22 cellular contexts compared by ENCODE assay signal in genomic region chr5:140364472-140364765, GRCh38. TPM values are rescaled to one million over a fixed set of nuclear protein-coding genes. Genes with fewer than 3 reads are reported as not detected.
DNase-seq lines count a peak whose midpoint lies in the region; ATAC-seq and TF ChIP-seq lines count a peak whose summit lies in the region.
"Had no signal": no experiment of that assay in that cellular context is flagged by ENCODE, and none has a peak within 500 bp of the region (broad histone marks: within the 10 kb centered on the region; RNA-seq: fewer than 3 reads in every experiment).

No MANE protein-coding gene starts in this region.

- peaks cover 3% of the 10 kb centered on the region for H3K4me1 Mint-ChIP-seq in chondrocyte (ENCODE audit: low read depth)
- H3K4me1 Mint-ChIP-seq in progenitor cell of endocrine pancreas (ENCODE audit: low read depth): peaks cover 4% of the 10 kb centered on the region
- H3K4me1 Mint-ChIP-seq in CD4-positive, alpha-beta memory T cell: peaks cover 2 to 6% (median 5%) of the 10 kb centered on the region in 4 donors

- POLR2A ChIA-PET in CD4-positive, alpha-beta memory T cell (lab: Charles Lee; ENCODE audit: partially characterized antibody): interaction anchor here (0.6 kb wide), 1 partner anchor 329 kb away, joined by 4 read pairs; no protein-coding TSS in a partner anchor

- H3K9me3 ChIP-seq in CD4-positive, alpha-beta memory T cell (ENCODE audit: control insufficient read depth in 1 of 2, low read length in 2 of 2): no peaks in the 10 kb centered on the region
- no peaks in the 10 kb centered on the region for H3K9me3 ChIP-seq in thyroid gland
- H3K9me3 ChIP-seq: A549, BE2C, HAP-1 had no signal

- CTCF ChIA-PET in CD4-positive, alpha-beta memory T cell (lab: Charles Lee; ENCODE audit: partially characterized antibody): interaction anchor here (1.4 to 5.3 kb wide), 10 partner anchors 8 to 358 kb away, joined by 3 to 37 read pairs (median 14); partner anchors contain the start of gene HBEGF

- H3K27ac ChIP-seq in CD4-positive, alpha-beta memory T cell (ENCODE audit: low read depth, low read length): no peak overlapping the region
- H3K27ac ChIP-seq in thyroid gland: no peak overlapping the region
- H3K27ac ChIP-seq: A549, C4-2B had no signal

- 100% methylated on average over 3 of the region's 3 CpGs for WGBS in thyroid gland, 2 donors

- H3K9me3 Mint-ChIP-seq in chondrocyte (ENCODE audit: low read depth): no peaks in the 10 kb centered on the region
- no peaks in the 10 kb centered on the region for H3K9me3 Mint-ChIP-seq in progenitor cell of endocrine pancreas (ENCODE audit: low read depth)
- no peaks in the 10 kb centered on the region for H3K9me3 Mint-ChIP-seq in CD4-positive, alpha-beta memory T cell
- H3K9me3 Mint-ChIP-seq: CD4-positive, CD25-positive, alpha-beta regulatory T cell; CD8-positive, alpha-beta memory T cell; GM23338; HFFc6 had no signal

- H3K4me1 ChIP-seq in CD4-positive, alpha-beta memory T cell (ENCODE audit: insufficient read depth, low read length): peaks cover 9% of the 10 kb centered on the region
- H3K4me1 ChIP-seq in thyroid gland: peaks cover 0 to 4% of the 10 kb centered on the region in 2 donors
- H3K4me1 ChIP-seq: A549, BE2C, HAP-1 had no signal

- H3K36me3 Mint-ChIP-seq in chondrocyte (ENCODE audit: low read depth): no peaks in the 10 kb centered on the region
- no peaks in the 10 kb centered on the region for H3K36me3 Mint-ChIP-seq in progenitor cell of endocrine pancreas (ENCODE audit: insufficient read depth)
- H3K36me3 Mint-ChIP-seq in CD4-positive, alpha-beta memory T cell: no peaks in the 10 kb centered on the region
- H3K36me3 Mint-ChIP-seq: CD4-positive, CD25-positive, alpha-beta regulatory T cell; CD8-positive, alpha-beta memory T cell had no signal

- H3K4me3 ChIP-seq in CD4-positive, alpha-beta memory T cell (ENCODE audit: low read length in 2 of 2): no peak overlapping the region
- H3K4me3 ChIP-seq in thyroid gland (replicated peaks in 1 of 3): no peak overlapping the region
- H3K4me3 ChIP-seq: A549, GM12878, HAP-1 had no signal

- no peaks in the 10 kb centered on the region for H3K27me3 ChIP-seq in CD4-positive, alpha-beta memory T cell (ENCODE audit: insufficient read depth, low read length)
- no peaks in the 10 kb centered on the region for H3K27me3 ChIP-seq in thyroid gland
- H3K27me3 ChIP-seq: BE2C had no signal

- intact Hi-C loops in cardiac septum (cut with DNase I) (no loop called here), Right ventricle myocardium superior (cut with DNase I) (no loop called here), thyroid gland (cut with DNase I) (no loop called here)
- intact Hi-C loops in CD4-positive, alpha-beta memory T cell (cut with micrococcal nuclease): loop anchor here (5.0 kb wide), 1 partner anchor 678 kb away; no protein-coding TSS in a partner anchor

- TF ChIP-seq CTCF in chondrocyte (IDR thresholded peaks at IDR 0.05): no peak
- TF ChIP-seq CTCF in progenitor cell of endocrine pancreas (IDR thresholded peaks at IDR 0.05; ENCODE audit: unreplicated experiment): no peak
- no peak for TF ChIP-seq CTCF in thyroid gland (IDR thresholded peaks at IDR 0.05)

- H3K27ac Mint-ChIP-seq in chondrocyte (ENCODE audit: unreplicated experiment) (no peak overlapping the region), progenitor cell of endocrine pancreas (no peak overlapping the region)
- H3K27ac Mint-ChIP-seq in CD4-positive, alpha-beta memory T cell: peak overlapping the region in 2 of 7 donors; percentile 13 to 37
- H3K27ac Mint-ChIP-seq: CD8-positive, alpha-beta memory T cell; GM23338; HFFc6 had no signal

- TF ChIP-seq POLR2A in thyroid gland (IDR thresholded peaks at IDR 0.05): no peak

- ATAC-seq in Right ventricle myocardium superior (ENCODE audit: poor library complexity): no peak
- ATAC-seq: GM12878 had no signal

- H3K4me3 Mint-ChIP-seq in chondrocyte (ENCODE audit: unreplicated experiment) (no peak overlapping the region), progenitor cell of endocrine pancreas (ENCODE audit: low read depth) (peak overlapping the region; percentile 11)
- peak overlapping the region in 1 of 8 donors; percentile 30 for H3K4me3 Mint-ChIP-seq in CD4-positive, alpha-beta memory T cell
- H3K4me3 Mint-ChIP-seq: HFFc6 had no signal

- H3K36me3 ChIP-seq in CD4-positive, alpha-beta memory T cell (ENCODE audit: insufficient read depth, low read length): no peaks in the 10 kb centered on the region
- H3K36me3 ChIP-seq in thyroid gland: no peaks in the 10 kb centered on the region
- H3K36me3 ChIP-seq: BE2C, HAP-1 had no signal

- DNase-seq in cardiac septum (ENCODE audit: low spot score): peak; percentile 61
- no peak for DNase-seq in Right ventricle myocardium superior
- peak; percentile 34 for DNase-seq in chondrocyte (ENCODE audit: low spot score)
- DNase-seq in progenitor cell of endocrine pancreas (ENCODE audit: low spot score, unreplicated experiment): no peak
- no peak for DNase-seq in CD4-positive, alpha-beta memory T cell
- no peak for DNase-seq in thyroid gland
- DNase-seq: 8988T; ACHN; AML-193; BE2C; CD4-positive, CD25-positive, alpha-beta regulatory T cell; CD8-positive, alpha-beta memory T cell; DMS 273 treated with DMSO at 0.1 percent for 48 hours; DMS79; EL; GDM1; HFFc6 had no signal

- H3K27me3 Mint-ChIP-seq in chondrocyte (ENCODE audit: low read depth): no peaks in the 10 kb centered on the region
- no peaks in the 10 kb centered on the region for H3K27me3 Mint-ChIP-seq in progenitor cell of endocrine pancreas
- peaks cover 0 to 2% of the 10 kb centered on the region in 2 donors for H3K27me3 Mint-ChIP-seq in CD4-positive, alpha-beta memory T cell
- H3K27me3 Mint-ChIP-seq: CD4-positive, CD25-positive, alpha-beta regulatory T cell; CD8-positive, alpha-beta memory T cell had no signal

RNA-seq across cellular contexts. Expression of gene SLC4A9, which starts 4.4 kb away (rescaled TPM):
- total RNA-seq in cardiac septum (0.19 TPM), Right ventricle myocardium superior (not detected), chondrocyte (not detected in 3 replicates), progenitor cell of endocrine pancreas (0.31 and 0.58 TPM in 2 replicates), thyroid gland (under 1 TPM in 3 of 4 donors, not detected in 1; 0.29 to 0.45 (median 0.29) TPM)
- not detected for total RNA-seq in CD4-positive, alpha-beta memory T cell
- not detected for polyA plus RNA-seq in CD4-positive, alpha-beta memory T cell
- total RNA-seq: CD4-positive, CD25-positive, alpha-beta regulatory T cell; CD8-positive, alpha-beta memory T cell; GM23338; HFFc6 had no signal
- polyA plus RNA-seq: A549; CD4-positive, CD25-positive, alpha-beta regulatory T cell; CD8-positive, alpha-beta memory T cell had no signal

RNA-seq across cellular contexts. Expression of gene HBEGF, which starts 18.0 kb away (rescaled TPM):
- total RNA-seq in cardiac septum: 73.9 TPM
- 21.7 TPM for total RNA-seq in Right ventricle myocardium superior
- 2.8 to 8.0 TPM (median 7.2 TPM) in 3 replicates for total RNA-seq in chondrocyte
- 0.84 and 1.3 TPM in 2 replicates for total RNA-seq in progenitor cell of endocrine pancreas
- under 1 TPM; 0.52 to 0.86 TPM for total RNA-seq in CD4-positive, alpha-beta memory T cell
- polyA plus RNA-seq in CD4-positive, alpha-beta memory T cell: 1 to 10 TPM; 1.2 to 2.4 TPM
- 10 to 100 TPM in 3 of 4 donors, 1 to 10 TPM in 1; 5.8 to 13.0 (median 12.6) TPM for total RNA-seq in thyroid gland
- polyA plus RNA-seq: CD4-positive, CD25-positive, alpha-beta regulatory T cell; CD8-positive, alpha-beta memory T cell had no signal

RNA-seq across cellular contexts. Expression of gene ANKHD1, which starts 37.2 kb away (rescaled TPM):
- total RNA-seq in cardiac septum: 73.0 TPM
- 55.8 TPM for total RNA-seq in Right ventricle myocardium superior
- total RNA-seq in chondrocyte: 61.4 to 79.8 TPM (median 67.7 TPM) in 3 replicates
- 115 and 117 TPM in 2 replicates for total RNA-seq in progenitor cell of endocrine pancreas
- 100 to 1,000 TPM; 228 to 252 TPM for total RNA-seq in CD4-positive, alpha-beta memory T cell
- 100 to 1,000 TPM in 1 of 2 donors, 10 to 100 TPM in 1; 58.6 to 100 TPM for polyA plus RNA-seq in CD4-positive, alpha-beta memory T cell
- 100 to 1,000 TPM; 148 to 247 (median 163) TPM for total RNA-seq in thyroid gland

Comparison
In these comparisons a context has a peak if more than half of its experiments do, and no peak if none do; other contexts are left out.
1. DNase-seq: peak in cardiac septum (single experiment) and chondrocyte (single experiment); none in Right ventricle myocardium superior (single experiment), progenitor cell of endocrine pancreas (single experiment), CD4-positive, alpha-beta memory T cell (0 of 5) and thyroid gland (0 of 2).